27 cellular contexts compared by ENCODE assay signal in genomic region chr1:161844696-161845095, GRCh38.
"Had no signal": no experiment of that assay in that cellular context is flagged by ENCODE, and none has a peak within 500 bp of the region (broad histone marks: within the 10 kb centered on the region; RNA-seq: fewer than 3 reads in every experiment).

No MANE protein-coding gene starts in this region.

- H3K4me1 Mint-ChIP-seq: activated B cell treated with CpG ODN at 0.5 μM for 24 hours; activated naive CD8-positive, alpha-beta T cell treated with anti-CD3 and anti-CD28 coated beads for 36 hours had no signal

- H3K4me3 Mint-ChIP-seq: activated B cell treated with CpG ODN at 0.5 μM for 24 hours; activated CD4-positive, alpha-beta memory T cell treated with anti-CD3 and anti-CD28 coated beads for 36 hours; activated CD4-positive, alpha-beta T cell treated with anti-CD3 and anti-CD28 coated beads, Interleukin-2, amount 10 ng/mL, durations not matched to agents 7 days and 5 days; activated CD8-positive, alpha-beta T cell treated with anti-CD3 and anti-CD28 coated beads for 36 hours; activated naive CD4-positive, alpha-beta T cell treated with anti-CD3 and anti-CD28 coated beads, Interleukin-2, amount 10 ng/mL, durations not matched to agents 7 days and 5 days; activated naive CD8-positive, alpha-beta T cell treated with anti-CD3 and anti-CD28 coated beads for 36 hours; activated T-cell treated with anti-CD3 and anti-CD28 coated beads, Interleukin-2, amount 50 U/mL, for 4 hours; activated T-cell treated with anti-CD3 and anti-CD28 coated beads, Interleukin-2, amount 50 U/mL, for 72 hours; activated T-helper 1 cell treated with anti-CD3 and anti-CD28 coated beads, Interleukin-12 subunit alpha, Interleukin-12 subunit beta, Interleukin-2, Interleukin-4 antibody, amounts not matched to agents 30 ng/mL and 10 ng/mL and 1 ng/mL, durations not matched to agents 14 hours and 24 hours and 36 hours; activated T-helper 17 cell treated with anti-CD3 and anti-CD28 coated beads, Interleukin-2, amount 50 U/mL, for 72 hours; T-cell; T-helper 2 cell treated with Interferon-gamma antibody and Interleukin-4, amounts not matched to agents 5 μg/mL and 100 μg/mL, for 36 hours had no signal

- ATAC-seq: activated CD8-positive, alpha-beta T cell treated with anti-CD3 and anti-CD28 coated beads for 36 hours; activated T-cell treated with anti-CD3 and anti-CD28 coated beads, Interleukin-2, amount 50 U/mL, for 4 hours; activated T-helper 17 cell treated with anti-CD3 and anti-CD28 coated beads, Interleukin-2, amount 50 U/mL, for 72 hours; body of pancreas; T-cell had no signal

- H3K9me3 Mint-ChIP-seq: activated CD4-positive, alpha-beta memory T cell treated with anti-CD3 and anti-CD28 coated beads for 36 hours; activated CD8-positive, alpha-beta T cell treated with anti-CD3 and anti-CD28 coated beads for 36 hours; activated naive CD4-positive, alpha-beta T cell treated with anti-CD3 and anti-CD28 coated beads, Interleukin-2, amount 10 ng/mL, durations not matched to agents 7 days and 5 days; activated naive CD4-positive, alpha-beta T cell treated with anti-CD3 and anti-CD28 coated beads, Interleukin-2, amount 50 U/mL, for 72 hours; activated naive CD8-positive, alpha-beta T cell treated with anti-CD3 and anti-CD28 coated beads for 36 hours; activated T-cell treated with anti-CD3 and anti-CD28 coated beads, Interleukin-2, amount 50 U/mL, for 4 hours; activated T-cell treated with anti-CD3 and anti-CD28 coated beads, Interleukin-2, amount 50 U/mL, for 72 hours; activated T-helper 1 cell treated with anti-CD3 and anti-CD28 coated beads, Interleukin-12 subunit alpha, Interleukin-12 subunit beta, Interleukin-2, Interleukin-4 antibody, amounts not matched to agents 30 ng/mL and 10 ng/mL and 1 ng/mL, durations not matched to agents 14 hours and 24 hours and 36 hours; activated T-helper 17 cell treated with anti-CD3 and anti-CD28 coated beads, Interleukin-2, amount 50 U/mL, for 72 hours; T-cell; T-helper 2 cell treated with Interferon-gamma antibody and Interleukin-4, amounts not matched to agents 5 μg/mL and 100 μg/mL, for 36 hours had no signal

- H3K27me3 Mint-ChIP-seq: activated B cell treated with CpG ODN at 0.5 μM for 24 hours; activated CD4-positive, alpha-beta memory T cell treated with anti-CD3 and anti-CD28 coated beads for 36 hours; activated CD4-positive, alpha-beta T cell treated with anti-CD3 and anti-CD28 coated beads, Interleukin-2, amount 10 ng/mL, durations not matched to agents 7 days and 5 days; activated CD8-positive, alpha-beta T cell treated with anti-CD3 and anti-CD28 coated beads for 36 hours; activated naive CD4-positive, alpha-beta T cell treated with anti-CD3 and anti-CD28 coated beads, Interleukin-2, amount 10 ng/mL, durations not matched to agents 7 days and 5 days; activated naive CD8-positive, alpha-beta T cell treated with anti-CD3 and anti-CD28 coated beads for 36 hours; activated T-helper 17 cell treated with anti-CD3 and anti-CD28 coated beads, Interleukin-2, amount 50 U/mL, for 72 hours; T-cell had no signal

- H3K27ac Mint-ChIP-seq: activated B cell treated with CpG ODN at 0.5 μM for 24 hours; activated CD4-positive, alpha-beta memory T cell treated with anti-CD3 and anti-CD28 coated beads for 36 hours; activated CD4-positive, alpha-beta T cell treated with anti-CD3 and anti-CD28 coated beads, Interleukin-2, amount 10 ng/mL, durations not matched to agents 7 days and 5 days; activated CD8-positive, alpha-beta T cell treated with anti-CD3 and anti-CD28 coated beads for 36 hours; activated naive CD4-positive, alpha-beta T cell treated with anti-CD3 and anti-CD28 coated beads, Interleukin-2, amount 10 ng/mL, durations not matched to agents 7 days and 5 days; activated naive CD8-positive, alpha-beta T cell treated with anti-CD3 and anti-CD28 coated beads for 36 hours; activated T-cell treated with anti-CD3 and anti-CD28 coated beads, Interleukin-2, amount 50 U/mL, for 72 hours; activated T-helper 1 cell treated with anti-CD3 and anti-CD28 coated beads, Interleukin-12 subunit alpha, Interleukin-12 subunit beta, Interleukin-2, Interleukin-4 antibody, amounts not matched to agents 30 ng/mL and 10 ng/mL and 1 ng/mL, durations not matched to agents 14 hours and 24 hours and 36 hours; activated T-helper 17 cell treated with anti-CD3 and anti-CD28 coated beads, Interleukin-2, amount 50 U/mL, for 72 hours; T-cell; T-helper 2 cell treated with Interferon-gamma antibody and Interleukin-4, amounts not matched to agents 5 μg/mL and 100 μg/mL, for 36 hours had no signal

- DNase-seq: activated B cell treated with CpG ODN at 0.5 μM for 24 hours; activated CD4-positive, alpha-beta memory T cell treated with anti-CD3 and anti-CD28 coated beads for 36 hours; activated CD4-positive, alpha-beta T cell treated with anti-CD3 and anti-CD28 coated beads for 48 hours; activated CD4-positive, alpha-beta T cell treated with anti-CD3 and anti-CD28 coated beads, Interleukin-2, amount 10 ng/mL, durations not matched to agents 7 days and 5 days; activated CD4-positive, CD25-positive, alpha-beta regulatory T cell treated with anti-CD3 and anti-CD28 coated beads, Interleukin-2, amount 50 U/mL, for 72 hours; activated CD8-positive, alpha-beta memory T cell treated with anti-CD3 and anti-CD28 coated beads, Interleukin-2, amount 50 U/mL, for 4 hours; activated CD8-positive, alpha-beta T cell treated with anti-CD3 and anti-CD28 coated beads for 36 hours; activated effector memory CD4-positive, alpha-beta T cell treated with anti-CD3 and anti-CD28 coated beads, Interleukin-2, amount 50 U/mL, for 16 hours; activated gamma-delta T cell treated with Interleukin-2 at 50 U/mL for 16 hours; activated naive CD4-positive, alpha-beta T cell; activated naive CD4-positive, alpha-beta T cell treated with anti-CD3 and anti-CD28 coated beads, Interleukin-2, amount 10 ng/mL, durations not matched to agents 7 days and 5 days; activated naive CD8-positive, alpha-beta T cell treated with anti-CD3 and anti-CD28 coated beads for 36 hours; activated T-cell treated with anti-CD3 and anti-CD28 coated beads, Interleukin-2, amount 50 U/mL, for 4 hours; activated T-cell treated with anti-CD3 and anti-CD28 coated beads, Interleukin-2, amount 50 U/mL, for 72 hours; adrenal gland; amniotic stem cell; aorta; body of pancreas; brain microvascular endothelial cell; central memory CD4-positive, alpha-beta T cell; T-cell; T-helper 2 cell; T-helper 9 cell had no signal
